27 cellular contexts compared by ENCODE assay signal in genomic region chr17:75584358-75585175, GRCh38. TPM values are rescaled to one million over a fixed set of nuclear protein-coding genes. Genes with fewer than 3 reads are reported as not detected.
"Had no signal": no experiment of that assay in that cellular context is flagged by ENCODE, and none has a peak within 500 bp of the region (broad histone marks: within the 10 kb centered on the region; RNA-seq: fewer than 3 reads in every experiment).

No MANE protein-coding gene starts in this region.

- H3K4me2 ChIP-seq: smooth muscle cell had no signal

- H3K36me3 Mint-ChIP-seq: activated CD8-positive, alpha-beta memory T cell treated with anti-CD3 and anti-CD28 coated beads, Interleukin-2, amount 10 ng/mL, durations not matched to agents 7 days and 5 days; activated naive CD4-positive, alpha-beta T cell treated with anti-CD3 and anti-CD28 coated beads, Interleukin-2, amount 50 U/mL, for 24 hours; brain; natural killer cell treated with Interleukin-12 subunit alpha and Interleukin-12 subunit beta and Interleukin-15 and Interleukin-18, amount 100 ng/mL, for 72 hours; stimulated activated naive B cell treated with anti-CD40 and anti-IgM and Interleukin-4, amounts not matched to agents 10 μg/mL and 1 μg/mL and 100 μg/mL, for 72 hours had no signal

- DNase-seq: activated CD4-positive, alpha-beta T cell treated with anti-CD3 and anti-CD28 coated beads, Interleukin-2, amount 10 ng/mL, durations not matched to agents 7 days and 5 days; activated CD4-positive, CD25-positive, alpha-beta regulatory T cell treated with anti-CD3 and anti-CD28 coated beads, Interleukin-2, amount 50 U/mL, for 72 hours; activated CD8-positive, alpha-beta memory T cell treated with anti-CD3 and anti-CD28 coated beads, Interleukin-2, amount 10 ng/mL, durations not matched to agents 7 days and 5 days; activated CD8-positive, alpha-beta T cell treated with anti-CD3 and anti-CD28 coated beads for 36 hours; activated gamma-delta T cell treated with Interleukin-2 at 50 U/mL for 16 hours; activated T-cell treated with anti-CD3 and anti-CD28 coated beads for 4 hours; aorta; central memory CD4-positive, alpha-beta T cell; effector memory CD4-positive, alpha-beta T cell; left ventricle myocardium superior; midbrain; pancreas; psoas muscle; stimulated activated CD4-positive, alpha-beta T cell treated with anti-CD3 and anti-CD28 coated beads, Interleukin-15, amount 100 ng/mL, for 24 hours; stimulated activated naive B cell treated with anti-CD40 and anti-IgM and Interleukin-4, amounts not matched to agents 10 μg/mL and 1 μg/mL and 100 μg/mL, for 72 hours; trophoblast cell had no signal

- H3K27me3 Mint-ChIP-seq: activated CD8-positive, alpha-beta T cell treated with anti-CD3 and anti-CD28 coated beads for 36 hours; activated naive CD4-positive, alpha-beta T cell treated with anti-CD3 and anti-CD28 coated beads, Interleukin-2, amount 50 U/mL, for 24 hours; natural killer cell treated with Interleukin-12 subunit alpha and Interleukin-12 subunit beta and Interleukin-15 and Interleukin-18, amount 100 ng/mL, for 72 hours; stimulated activated naive B cell treated with anti-CD40 and anti-IgM and Interleukin-4, amounts not matched to agents 10 μg/mL and 1 μg/mL and 100 μg/mL, for 72 hours had no signal

- H3K27me3 ChIP-seq: pancreas, vagina had no signal

- H3K27ac ChIP-seq: pancreas, psoas muscle, vagina, VCaP had no signal

- H3K4me3 Mint-ChIP-seq: activated CD4-positive, alpha-beta T cell treated with anti-CD3 and anti-CD28 coated beads, Interleukin-2, amount 10 ng/mL, durations not matched to agents 7 days and 5 days; activated CD8-positive, alpha-beta memory T cell treated with anti-CD3 and anti-CD28 coated beads, Interleukin-2, amount 10 ng/mL, durations not matched to agents 7 days and 5 days; activated CD8-positive, alpha-beta T cell treated with anti-CD3 and anti-CD28 coated beads for 36 hours; activated naive CD4-positive, alpha-beta T cell treated with anti-CD3 and anti-CD28 coated beads, Interleukin-2, amount 50 U/mL, for 24 hours; brain; natural killer cell treated with Interleukin-12 subunit alpha and Interleukin-12 subunit beta and Interleukin-15 and Interleukin-18, amount 100 ng/mL, for 72 hours; stimulated activated naive B cell treated with anti-CD40 and anti-IgM and Interleukin-4, amounts not matched to agents 10 μg/mL and 1 μg/mL and 100 μg/mL, for 72 hours had no signal

- FAIRE-seq: endothelial cell of umbilical vein, pancreas had no signal

- ATAC-seq: activated CD8-positive, alpha-beta memory T cell treated with anti-CD3 and anti-CD28 coated beads, Interleukin-2, amount 10 ng/mL, durations not matched to agents 7 days and 5 days; activated CD8-positive, alpha-beta T cell treated with anti-CD3 and anti-CD28 coated beads for 36 hours; esophagus mucosa; left ventricle myocardium superior; natural killer cell treated with Interleukin-12 subunit alpha and Interleukin-12 subunit beta and Interleukin-15 and Interleukin-18, amount 100 ng/mL, for 72 hours; pancreas; psoas muscle; right cardiac atrium; stimulated activated naive B cell treated with anti-CD40 and anti-IgM and Interleukin-4, amounts not matched to agents 10 μg/mL and 1 μg/mL and 100 μg/mL, for 72 hours had no signal

- H3K9me3 Mint-ChIP-seq: activated naive CD4-positive, alpha-beta T cell treated with anti-CD3 and anti-CD28 coated beads, Interleukin-2, amount 50 U/mL, for 24 hours; natural killer cell treated with Interleukin-12 subunit alpha and Interleukin-12 subunit beta and Interleukin-15 and Interleukin-18, amount 100 ng/mL, for 72 hours had no signal

- H3K9me3 ChIP-seq: pancreas, psoas muscle, vagina had no signal

- H3K4me3 ChIP-seq: pancreas, psoas muscle, smooth muscle cell, vagina had no signal

- H3K27ac Mint-ChIP-seq: activated CD4-positive, alpha-beta T cell treated with anti-CD3 and anti-CD28 coated beads, Interleukin-2, amount 10 ng/mL, durations not matched to agents 7 days and 5 days; activated CD8-positive, alpha-beta memory T cell treated with anti-CD3 and anti-CD28 coated beads, Interleukin-2, amount 10 ng/mL, durations not matched to agents 7 days and 5 days; activated CD8-positive, alpha-beta T cell treated with anti-CD3 and anti-CD28 coated beads for 36 hours; activated naive CD4-positive, alpha-beta T cell treated with anti-CD3 and anti-CD28 coated beads, Interleukin-2, amount 50 U/mL, for 24 hours; natural killer cell treated with Interleukin-12 subunit alpha and Interleukin-12 subunit beta and Interleukin-15 and Interleukin-18, amount 100 ng/mL, for 72 hours; stimulated activated naive B cell treated with anti-CD40 and anti-IgM and Interleukin-4, amounts not matched to agents 10 μg/mL and 1 μg/mL and 100 μg/mL, for 72 hours had no signal

- H3K36me3 ChIP-seq: pancreas, vagina had no signal

RNA-seq across cellular contexts. Expression of gene SMIM5, which starts 48.7 kb away (rescaled TPM):
- total RNA-seq: dermis microvascular lymphatic vessel endothelial cell, endothelial cell of umbilical vein, mammary epithelial cell had no signal
- polyA plus RNA-seq: endothelial cell of umbilical vein had no signal
